In the genomic region with DNA sequence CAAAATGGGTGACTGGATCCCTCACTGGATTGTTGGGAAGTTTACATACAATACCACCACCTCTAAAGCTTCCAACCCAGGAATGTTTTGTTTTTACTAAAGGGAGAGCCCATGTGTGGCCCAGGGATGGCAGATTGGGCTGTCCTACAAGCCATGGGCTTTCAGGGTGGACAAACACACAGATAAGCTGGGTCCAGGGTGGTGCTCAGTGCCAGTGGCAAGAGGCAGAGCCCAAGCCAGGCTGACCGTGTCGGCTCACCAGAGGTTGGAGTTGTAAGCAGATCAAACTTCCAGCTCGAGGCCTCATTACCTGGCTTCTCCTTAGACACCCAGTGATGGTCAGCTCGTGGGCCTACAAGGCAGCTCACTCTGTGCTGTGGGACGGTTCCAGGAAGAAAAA, we compare ENCODE assay signal across 28 cellular contexts.
"Had no signal": no experiment of that assay in that cellular context is flagged by ENCODE, and none has a peak within 500 bp of the region (broad histone marks: within the 10 kb centered on the region; RNA-seq: fewer than 3 reads in every experiment).

No MANE protein-coding gene starts in this region.

- H3K9me3 Mint-ChIP-seq: stimulated activated effector memory CD8-positive, alpha-beta T cell treated with anti-CD3 and anti-CD28 coated beads, Interleukin-12 subunit alpha, Interleukin-12 subunit beta, amount 100 ng/mL, for 72 hours; stimulated activated memory B cell treated with anti-CD40 and anti-IgM and Interleukin-4, amounts not matched to agents 10 μg/mL and 1 μg/mL and 100 μg/mL, for 72 hours; stimulated activated naive B cell treated with anti-CD40 and anti-IgM and Interleukin-4, amounts not matched to agents 10 μg/mL and 1 μg/mL and 100 μg/mL, for 72 hours; stimulated activated naive CD8-positive, alpha-beta T cell treated with anti-CD3 and anti-CD28 coated beads, Interleukin-15, amount 100 ng/mL, for 72 hours; stimulated activated naive CD8-positive, alpha-beta T cell treated with anti-CD3 and anti-CD28 coated beads, Interleukin-15, Interleukin-2, amounts not matched to agents 100 ng/mL and 50 ng/mL, for 24 hours; type B pancreatic cell had no signal

- H3K27ac ChIP-seq: stomach, suprapubic skin, testis, thoracic aorta, thyroid gland, tibial artery, tibial nerve, transverse colon, upper lobe of left lung, upper lobe of right lung, uterus, vagina had no signal

- H3K36me3 ChIP-seq: stomach, suprapubic skin, thoracic aorta, thyroid gland, tibial artery, tibial nerve, transverse colon, upper lobe of left lung, upper lobe of right lung, uterus, vagina had no signal

- H3K36me3 Mint-ChIP-seq: stimulated activated effector memory CD8-positive, alpha-beta T cell treated with anti-CD3 and anti-CD28 coated beads, Interleukin-12 subunit alpha, Interleukin-12 subunit beta, amount 100 ng/mL, for 72 hours; stimulated activated memory B cell treated with anti-CD40 and anti-IgM and Interleukin-4, amounts not matched to agents 10 μg/mL and 1 μg/mL and 100 μg/mL, for 72 hours; stimulated activated naive B cell treated with anti-CD40 and anti-IgM and Interleukin-4, amounts not matched to agents 10 μg/mL and 1 μg/mL and 100 μg/mL, for 72 hours; type B pancreatic cell had no signal

- H3K27me3 Mint-ChIP-seq: stimulated activated memory B cell treated with anti-CD40 and anti-IgM and Interleukin-4, amounts not matched to agents 10 μg/mL and 1 μg/mL and 100 μg/mL, for 72 hours; stimulated activated naive CD8-positive, alpha-beta T cell treated with anti-CD3 and anti-CD28 coated beads, Interleukin-15, amount 100 ng/mL, for 72 hours; stimulated activated naive CD8-positive, alpha-beta T cell treated with anti-CD3 and anti-CD28 coated beads, Interleukin-15, Interleukin-2, amounts not matched to agents 100 ng/mL and 50 ng/mL, for 24 hours had no signal

- H3K9me3 ChIP-seq: stomach, suprapubic skin, testis, thoracic aorta, thyroid gland, tibial artery, tibial nerve, transverse colon, upper lobe of left lung, upper lobe of right lung, uterus, vagina had no signal

- H3K4me3 ChIP-seq: stomach, suprapubic skin, testis, thoracic aorta, thyroid gland, tibial artery, tibial nerve, transverse colon, upper lobe of left lung, upper lobe of right lung, uterus, vagina had no signal

- H3K4me3 Mint-ChIP-seq: stimulated activated effector memory CD8-positive, alpha-beta T cell treated with anti-CD3 and anti-CD28 coated beads, Interleukin-12 subunit alpha, Interleukin-12 subunit beta, amount 100 ng/mL, for 72 hours; stimulated activated memory B cell treated with anti-CD40 and anti-IgM and Interleukin-4, amounts not matched to agents 10 μg/mL and 1 μg/mL and 100 μg/mL, for 72 hours; stimulated activated naive B cell treated with anti-CD40 and anti-IgM and Interleukin-4, amounts not matched to agents 10 μg/mL and 1 μg/mL and 100 μg/mL, for 72 hours; stimulated activated naive CD8-positive, alpha-beta T cell treated with anti-CD3 and anti-CD28 coated beads, Interleukin-15, amount 100 ng/mL, for 72 hours; stimulated activated naive CD8-positive, alpha-beta T cell treated with anti-CD3 and anti-CD28 coated beads, Interleukin-15, Interleukin-2, amounts not matched to agents 100 ng/mL and 50 ng/mL, for 24 hours; type B pancreatic cell had no signal

- DNase-seq: stimulated activated CD4-positive, alpha-beta T cell treated with anti-CD3 and anti-CD28 coated beads, Interleukin-2, amount 100 ng/mL, for 48 hours; stimulated activated CD4-positive, alpha-beta T cell treated with anti-CD3 and anti-CD28 coated beads, Interleukin-4, amount 100 ng/mL, for 1 hour; stimulated activated CD4-positive, alpha-beta T cell treated with anti-CD3 and anti-CD28 coated beads, Interleukin-4, amount 100 ng/mL, for 24 hours; stimulated activated CD4-positive, alpha-beta T cell treated with anti-CD3 and anti-CD28 coated beads, Interleukin-4, amount 100 ng/mL, for 4 hours; stimulated activated CD8-positive, alpha-beta memory T cell treated with anti-CD3 and anti-CD28 coated beads, Interleukin-4, amount 100 ng/mL, for 48 hours; stimulated activated naive B cell treated with anti-CD40 and anti-IgM and Interleukin-4, amounts not matched to agents 10 μg/mL and 1 μg/mL and 100 μg/mL, for 72 hours; stimulated activated naive CD4-positive, alpha-beta T cell; stimulated activated naive CD4-positive, alpha-beta T cell treated with Interleukin-2 at 50 U/mL for 16 hours; stimulated activated naive CD8-positive, alpha-beta T cell treated with anti-CD3 and anti-CD28 coated beads, Interleukin-15, amount 100 ng/mL, for 72 hours; stimulated activated naive CD8-positive, alpha-beta T cell treated with anti-CD3 and anti-CD28 coated beads, Interleukin-15, Interleukin-2, amounts not matched to agents 100 U/mL and 50 U/mL, for 24 hours; stomach; substantia nigra; testis; thyroid gland; tibial artery; transverse colon; trophoblast cell; upper lobe of left lung; upper lobe of right lung; uterus had no signal

- H3K4me1 Mint-ChIP-seq: stimulated activated effector memory CD8-positive, alpha-beta T cell treated with anti-CD3 and anti-CD28 coated beads, Interleukin-12 subunit alpha, Interleukin-12 subunit beta, amount 100 ng/mL, for 72 hours; stimulated activated memory B cell treated with anti-CD40 and anti-IgM and Interleukin-4, amounts not matched to agents 10 μg/mL and 1 μg/mL and 100 μg/mL, for 72 hours; stimulated activated naive B cell treated with anti-CD40 and anti-IgM and Interleukin-4, amounts not matched to agents 10 μg/mL and 1 μg/mL and 100 μg/mL, for 72 hours; stimulated activated naive CD8-positive, alpha-beta T cell treated with anti-CD3 and anti-CD28 coated beads, Interleukin-15, amount 100 ng/mL, for 72 hours had no signal

- H3K4me1 ChIP-seq: stomach, suprapubic skin, thyroid gland, tibial artery, tibial nerve, transverse colon, upper lobe of left lung, upper lobe of right lung, uterus, vagina had no signal

- H3K27ac Mint-ChIP-seq: stimulated activated effector memory CD8-positive, alpha-beta T cell treated with anti-CD3 and anti-CD28 coated beads, Interleukin-12 subunit alpha, Interleukin-12 subunit beta, amount 100 ng/mL, for 72 hours; stimulated activated memory B cell treated with anti-CD40 and anti-IgM and Interleukin-4, amounts not matched to agents 10 μg/mL and 1 μg/mL and 100 μg/mL, for 72 hours; stimulated activated naive B cell treated with anti-CD40 and anti-IgM and Interleukin-4, amounts not matched to agents 10 μg/mL and 1 μg/mL and 100 μg/mL, for 72 hours; stimulated activated naive CD8-positive, alpha-beta T cell treated with anti-CD3 and anti-CD28 coated beads, Interleukin-15, Interleukin-2, amounts not matched to agents 100 ng/mL and 50 ng/mL, for 24 hours; type B pancreatic cell had no signal

- H3K27me3 ChIP-seq: suprapubic skin, testis, thyroid gland, tibial nerve, transverse colon, upper lobe of left lung, upper lobe of right lung, uterus, vagina had no signal

- ATAC-seq: stimulated activated effector memory CD8-positive, alpha-beta T cell treated with anti-CD3 and anti-CD28 coated beads, Interleukin-12 subunit alpha, Interleukin-12 subunit beta, amount 100 ng/mL, for 72 hours; stimulated activated memory B cell treated with anti-CD40 and anti-IgM and Interleukin-4, amounts not matched to agents 10 μg/mL and 1 μg/mL and 100 μg/mL, for 72 hours; stimulated activated naive B cell treated with anti-CD40 and anti-IgM and Interleukin-4, amounts not matched to agents 10 μg/mL and 1 μg/mL and 100 μg/mL, for 72 hours; stimulated activated naive CD8-positive, alpha-beta T cell treated with anti-CD3 and anti-CD28 coated beads, Interleukin-15, amount 100 ng/mL, for 72 hours; stimulated activated naive CD8-positive, alpha-beta T cell treated with anti-CD3 and anti-CD28 coated beads, Interleukin-15, Interleukin-2, amounts not matched to agents 100 U/mL and 50 U/mL, for 24 hours; upper lobe of right lung had no signal
